ENCODE assay signal across 26 cellular contexts in the genomic region with DNA sequence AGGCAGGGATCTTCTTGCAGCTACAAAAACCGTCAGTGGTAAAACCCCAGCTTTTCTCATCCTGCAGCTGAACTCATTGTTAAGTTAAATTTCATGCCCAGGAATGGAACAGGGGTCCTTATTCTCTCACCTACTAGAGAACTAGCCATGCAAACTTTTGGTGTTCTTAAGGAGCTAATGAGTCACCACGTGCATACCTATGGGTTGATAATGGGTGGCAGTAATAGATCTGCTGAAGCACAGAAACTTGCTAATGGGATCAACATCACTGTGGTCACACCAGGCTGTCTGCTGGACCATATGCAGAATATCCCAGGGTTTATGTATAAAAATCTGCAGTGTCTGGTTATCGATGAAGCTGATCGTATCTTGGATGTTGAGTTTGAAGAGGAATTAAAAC.
A peak's percentile ranks its signal among the peaks of the same experiment; 100 is the strongest.
DNase-seq lines count a peak whose midpoint lies in the region; ATAC-seq, FAIRE-seq and TF ChIP-seq lines count a peak whose summit lies in the region.
"Had no signal": no experiment of that assay in that cellular context is flagged by ENCODE, and none has a peak within 500 bp of the region (broad histone marks: within the 10 kb centered on the region; RNA-seq: fewer than 3 reads in every experiment).

No MANE protein-coding gene starts in this region.

- H2AK5ac ChIP-seq in mesendoderm (ENCODE audit: low read length) = no peak overlapping the region

- H2BK5ac ChIP-seq in mesendoderm (ENCODE audit: low read length) = no peak overlapping the region

- TF ChIP-seq CTCF in esophagus muscularis mucosa (IDR thresholded peaks at IDR 0.05) (no peak), kidney (IDR thresholded peaks at IDR 0.05; ENCODE audit: borderline replicate concordance, extremely low read depth, insufficient read depth) (no peak)

- no peaks in the 10 kb centered on the region for H3K79me2 ChIP-seq in mesendoderm (ENCODE audit: control insufficient read depth, insufficient read depth, low read length)

- H3K4me1 ChIP-seq in esophagus muscularis mucosa (peaks cover 18 to 46% (median 45%) of the 10 kb centered on the region in 4 donors), mesendoderm (ENCODE audit: control insufficient read depth, low read depth, low read length) (peaks cover 2% of the 10 kb centered on the region), kidney (ENCODE audit: control insufficient read depth in 1 of 2, insufficient read depth in 1 of 2, low read depth in 1 of 2, low read length in 2 of 2) (peaks cover 5 to 11% of the 10 kb centered on the region in 2 donors)
- H3K4me1 ChIP-seq: BLaER1 had no signal

- 94% methylated on average over 4 of the region's 4 CpGs for whole genome bisulfite sequencing in esophagus muscularis mucosa
- no CpG with 5 or more reads among the region's 4 CpGs for WGBS in mesendoderm (ENCODE audit: extremely low coverage, insufficient coverage, low lambda C conversion rate)

- no peak overlapping the region for H3K4me2 ChIP-seq in mesendoderm (ENCODE audit: low read length)
- H3K4me2 ChIP-seq: BLaER1 had no signal

- no peak overlapping the region for H3K4ac ChIP-seq in mesendoderm (ENCODE audit: low read depth, low read length)

- H3K36me3 ChIP-seq in esophagus muscularis mucosa (peaks cover 0 to 37% (median 20%) of the 10 kb centered on the region in 4 donors), mesendoderm (ENCODE audit: control insufficient read depth, insufficient read depth, low read length) (peaks cover 2% of the 10 kb centered on the region), kidney (ENCODE audit: control insufficient read depth in 1 of 2, insufficient read depth in 2 of 2, low read length in 2 of 2) (peaks cover 2 to 10% of the 10 kb centered on the region in 2 donors)

- H3K27ac ChIP-seq in esophagus muscularis mucosa (replicated peaks in 1 of 4) (peak overlapping the region in 3 of 4 donors; percentile 86 to 90 (median 89)), mesendoderm (ENCODE audit: low read depth, low read length) (no peak overlapping the region), kidney (ENCODE audit: low read depth in 2 of 2, low read length in 2 of 2) (no peak overlapping the region)
- H3K27ac ChIP-seq: 22Rv1, BLaER1, C4-2B, GM23248 had no signal

- ATAC-seq in GM18519 (IDR thresholded peaks at IDR 0.05; ENCODE audit: low FRiP score, unreplicated experiment) = no peak
- no peak for ATAC-seq in HG02981 (IDR thresholded peaks at IDR 0.05; ENCODE audit: unreplicated experiment)
- ATAC-seq: CD8-positive, alpha-beta T cell had no signal

- H3K27me3 ChIP-seq in esophagus muscularis mucosa (no peaks in the 10 kb centered on the region), mesendoderm (ENCODE audit: insufficient read depth, low read length, poor library complexity) (no peaks in the 10 kb centered on the region)
- H3K27me3 ChIP-seq: BLaER1 had no signal

- DNase-seq in ELR (ENCODE audit: low read depth) = peak; percentile 23
- DNase-seq in esophagus muscularis mucosa (ENCODE audit: extremely low spot score) = no peak
- peak; percentile 59 for DNase-seq in mesendoderm
- peak; percentile 45 for DNase-seq in renal cortical epithelial cell (ENCODE audit: low read depth)
- DNase-seq in MV-4-11 (lab: John Stamatoyannopoulos, UW) = no peak
- DNase-seq in kidney = no peak
- DNase-seq: Caco-2; CD4-positive, CD25-positive, alpha-beta regulatory T cell; CD8-positive, alpha-beta T cell; DMS 273 treated with DMSO at 0.1 percent for 48 hours; DMS79; EL; GF-D8; GM23248; H7; HCEC 1CT had no signal

- H2BK120ac ChIP-seq in mesendoderm (ENCODE audit: low read depth, low read length) = no peak overlapping the region

- no peak overlapping the region for H3K56ac ChIP-seq in mesendoderm (ENCODE audit: low read length)

- no peak for FAIRE-seq in kidney (lab: Jason Lieb, UNC)
- FAIRE-seq: A204.1, D721Med, GM12891, GM18507, H1 had no signal

- H4K5ac ChIP-seq in mesendoderm (ENCODE audit: low read length) = no peak overlapping the region

- H3K9me3 ChIP-seq in esophagus muscularis mucosa = no peaks in the 10 kb centered on the region
- H3K9me3 ChIP-seq in kidney (ENCODE audit: control insufficient read depth in 1 of 2, low read length in 2 of 2) = no peaks in the 10 kb centered on the region
- H3K9me3 ChIP-seq: BLaER1, Caco-2 had no signal

- H3K79me1 ChIP-seq in mesendoderm (ENCODE audit: low read length) = no peaks in the 10 kb centered on the region

- no peak overlapping the region for H2BK15ac ChIP-seq in mesendoderm (replicated peaks; ENCODE audit: low read depth)

- TF ChIP-seq POLR2A in esophagus muscularis mucosa (IDR thresholded peaks at IDR 0.05; ENCODE audit: low read depth) = no peak

- H3K9ac ChIP-seq in mesendoderm (ENCODE audit: low read length) = no peak overlapping the region
- H3K9ac ChIP-seq in kidney (ENCODE audit: low read length in 2 of 2) = no peak overlapping the region
- H3K9ac ChIP-seq: BLaER1, GM23248 had no signal

- TF ChIP-seq EP300 in esophagus muscularis mucosa (IDR thresholded peaks at IDR 0.05) = no peak

- H4K8ac ChIP-seq in mesendoderm (ENCODE audit: low read depth, low read length) = no peak overlapping the region

- H3K18ac ChIP-seq in mesendoderm (ENCODE audit: low read length) = no peak overlapping the region

- no peak overlapping the region for H3K23ac ChIP-seq in mesendoderm (ENCODE audit: low read length)

- intact Hi-C loops in esophagus muscularis mucosa (cut with DNase I) = no loop called here
- intact Hi-C loops in kidney (cut with DNase I) = no loop called here

- no peak overlapping the region for H3K4me3 ChIP-seq in esophagus muscularis mucosa
- H3K4me3 ChIP-seq in mesendoderm (ENCODE audit: low read length) = no peak overlapping the region
- no peak overlapping the region for H3K4me3 ChIP-seq in kidney (ENCODE audit: low read length in 2 of 2)
- H3K4me3 ChIP-seq: BLaER1, GM23248 had no signal

Comparison
In these comparisons a context has a peak if more than half of its experiments do, and no peak if none do; other contexts are left out.
1. DNase-seq: peak in ELR (single experiment), mesendoderm (single experiment) and renal cortical epithelial cell (single experiment); none in esophagus muscularis mucosa (single experiment), MV-4-11 (single experiment) and kidney (single experiment).
2. H3K27ac ChIP-seq: peak in esophagus muscularis mucosa (3 of 4); none in mesendoderm (single experiment) and kidney (0 of 2).